Comparison of ENCODE assay signal across 8 cellular contexts in genomic region chr2:240437861-240438809, GRCh38.
DNase-seq lines count a peak whose midpoint lies in the region; ATAC-seq lines count a peak whose summit lies in the region.

No MANE protein-coding gene starts in this region.

- peak; percentile 52 for ATAC-seq in central memory CD8-positive, alpha-beta T cell (replicated peaks; ENCODE audit: extremely low read depth, poor library complexity, severe bottlenecking)
- no peak for ATAC-seq in GM21717 (IDR thresholded peaks at IDR 0.05; ENCODE audit: unreplicated experiment)

- DNase-seq in NCI-H1417 (lab: John Stamatoyannopoulos, UW) (peak; percentile 22 to 62 (median 50)), NCI-H1417 treated with DMSO at 0.1 percent for 48 hours (lab: John Stamatoyannopoulos, UW) (no peak), NAMALWA (ENCODE audit: low spot score) (peak; percentile 62), kidney tubule cell (ENCODE audit: low spot score) (peak; percentile 63)
- DNase-seq in activated CD4-positive, CD25-positive, alpha-beta regulatory T cell treated with anti-CD3 and anti-CD28 coated beads, Interleukin-2, amount 50 U/mL, for 16 hours (ENCODE audit: low read depth, low spot score): peak; percentile 30
- peak; percentile 34 to 54 for DNase-seq in central memory CD8-positive, alpha-beta T cell (ENCODE audit: low spot score in 2 of 2)
- DNase-seq in stimulated activated CD4-positive, alpha-beta T cell treated with anti-CD3 and anti-CD28 coated beads, Interleukin-2, amount 100 ng/mL, for 48 hours: peak; percentile 64 to 68

- H3K36me3 Mint-ChIP-seq in central memory CD8-positive, alpha-beta T cell (ENCODE audit: insufficient read depth): no peaks in the 10 kb centered on the region

- H3K27me3 Mint-ChIP-seq in central memory CD8-positive, alpha-beta T cell: peaks cover 27% of the 10 kb centered on the region

- H3K4me1 Mint-ChIP-seq in central memory CD8-positive, alpha-beta T cell: peaks cover 10% of the 10 kb centered on the region

- H3K9me3 Mint-ChIP-seq in central memory CD8-positive, alpha-beta T cell: no peaks in the 10 kb centered on the region

- H3K4me3 Mint-ChIP-seq in central memory CD8-positive, alpha-beta T cell: peak overlapping the region; percentile 56

- peak overlapping the region; percentile 22 for H3K27ac Mint-ChIP-seq in central memory CD8-positive, alpha-beta T cell (ENCODE audit: low read depth)
